Comparison of ENCODE assay signal across 2 cellular contexts in genomic region chr5:137876101-137876500, GRCh38.
TF ChIP-seq lines count a peak whose summit lies in the region.

No MANE protein-coding gene starts in this region.

TF ChIP-seq in SK-N-SH treated with all-trans-retinoic acid at 6 μM for 48 hours, 23 proteins besides CTCF, POLR2A, EP300 and RAD21:
- TF ChIP-seq TSHZ2 (CRISPR knock-in tag; IDR thresholded peaks at IDR 0.05) (no peak), PATZ1 (CRISPR knock-in tag; IDR thresholded peaks at IDR 0.05; ENCODE audit: borderline replicate concordance) (no peak), ISL1 (CRISPR knock-in tag; IDR thresholded peaks at IDR 0.05) (peak; percentile 96)

TF ChIP-seq in SK-N-SH, 30 proteins besides CTCF, POLR2A, EP300 and RAD21 (continued from another document):
- no peak for TF ChIP-seq RXRA (IDR thresholded peaks at IDR 0.05; ENCODE audit: borderline replicate concordance, low read depth)
- no peak for TF ChIP-seq NRF1 (IDR thresholded peaks at IDR 0.05; ENCODE audit: low read depth, low read length)
- no peak for TF ChIP-seq EZH2phosphoT487 (IDR thresholded peaks at IDR 0.05; ENCODE audit: borderline replicate concordance, low read depth)
- no peak for TF ChIP-seq FOXM1 (IDR thresholded peaks at IDR 0.05; ENCODE audit: low read depth)
- TF ChIP-seq TCF12 (IDR thresholded peaks at IDR 0.05) = no peak
- TF ChIP-seq FOXJ3 (CRISPR knock-in tag; IDR thresholded peaks at IDR 0.05) = no peak
- TF ChIP-seq REST (IDR thresholded peaks at IDR 0.05; ENCODE audit: low read depth, low read length) = no peak
- TF ChIP-seq USF2 (IDR thresholded peaks at IDR 0.05; ENCODE audit: borderline replicate concordance, low read depth, low read length) = no peak
